ENCODE assay signal across 9 cellular contexts in genomic region chr1:100953915-100954314, GRCh38.
"Had no signal": no experiment of that assay in that cellular context is flagged by ENCODE, and none has a peak within 500 bp of the region (broad histone marks: within the 10 kb centered on the region; RNA-seq: fewer than 3 reads in every experiment).

No MANE protein-coding gene starts in this region.

- H3K36me3 ChIP-seq: colonic mucosa, thoracic aorta had no signal

- H3K27me3 ChIP-seq: ascending aorta, colonic mucosa, heart left ventricle, stomach had no signal

- DNase-seq: activated CD4-positive, alpha-beta T cell treated with anti-CD3 and anti-CD28 coated beads, Interleukin-2, amount 10 ng/mL, durations not matched to agents 7 days and 5 days; activated CD8-positive, alpha-beta memory T cell treated with anti-CD3 and anti-CD28 coated beads, Interleukin-2, amount 10 ng/mL, durations not matched to agents 7 days and 5 days; colonic mucosa; heart left ventricle; stomach had no signal

- ATAC-seq: activated CD8-positive, alpha-beta memory T cell treated with anti-CD3 and anti-CD28 coated beads, Interleukin-2, amount 10 ng/mL, durations not matched to agents 7 days and 5 days; heart left ventricle had no signal

- H3K4me3 ChIP-seq: ascending aorta, colonic mucosa, heart left ventricle, stomach, thoracic aorta had no signal

- H3K9me3 ChIP-seq: ascending aorta, colonic mucosa, heart left ventricle, stomach, thoracic aorta had no signal

- H3K27ac ChIP-seq: ascending aorta, colonic mucosa, heart left ventricle, parathyroid adenoma, stomach, thoracic aorta had no signal

- H3K27ac Mint-ChIP-seq: activated CD4-positive, alpha-beta T cell treated with anti-CD3 and anti-CD28 coated beads, Interleukin-2, amount 10 ng/mL, durations not matched to agents 7 days and 5 days; activated CD8-positive, alpha-beta memory T cell treated with anti-CD3 and anti-CD28 coated beads, Interleukin-2, amount 10 ng/mL, durations not matched to agents 7 days and 5 days; activated T-helper 1 cell treated with anti-CD3 and anti-CD28 coated beads, Interleukin-12 subunit alpha, Interleukin-12 subunit beta, Interleukin-2, Interleukin-4 antibody, amounts not matched to agents 30 ng/mL and 10 ng/mL and 1 ng/mL, durations not matched to agents 14 hours and 24 hours and 36 hours had no signal

- H3K27me3 Mint-ChIP-seq: activated CD4-positive, alpha-beta T cell treated with anti-CD3 and anti-CD28 coated beads, Interleukin-2, amount 10 ng/mL, durations not matched to agents 7 days and 5 days; activated CD8-positive, alpha-beta memory T cell treated with anti-CD3 and anti-CD28 coated beads, Interleukin-2, amount 10 ng/mL, durations not matched to agents 7 days and 5 days had no signal

- H3K4me1 ChIP-seq: ascending aorta, parathyroid adenoma had no signal

- H3K4me3 Mint-ChIP-seq: activated CD4-positive, alpha-beta T cell treated with anti-CD3 and anti-CD28 coated beads, Interleukin-2, amount 10 ng/mL, durations not matched to agents 7 days and 5 days; activated CD8-positive, alpha-beta memory T cell treated with anti-CD3 and anti-CD28 coated beads, Interleukin-2, amount 10 ng/mL, durations not matched to agents 7 days and 5 days; activated T-helper 1 cell treated with anti-CD3 and anti-CD28 coated beads, Interleukin-12 subunit alpha, Interleukin-12 subunit beta, Interleukin-2, Interleukin-4 antibody, amounts not matched to agents 30 ng/mL and 10 ng/mL and 1 ng/mL, durations not matched to agents 14 hours and 24 hours and 36 hours had no signal
